In genomic region chr2:128304715-128305554, GRCh38 we compare ENCODE assay signal across 8 cellular contexts. TPM values are rescaled to one million over a fixed set of nuclear protein-coding genes. Genes with fewer than 3 reads are reported as not detected.
DNase-seq lines count a peak whose midpoint lies in the region; ATAC-seq, FAIRE-seq and TF ChIP-seq lines count a peak whose summit lies in the region.

No MANE protein-coding gene starts in this region.

- H2AFZ ChIP-seq in PC-3 (ENCODE audit: low read length) = no peak overlapping the region

- peak overlapping the region; percentile 84 for H3K9ac ChIP-seq in PC-3 (ENCODE audit: low read length)

- H3K4me2 ChIP-seq in PC-3 (ENCODE audit: low read length) = peak overlapping the region; percentile 76

- no peaks in the 10 kb centered on the region for H3K9me3 ChIP-seq in PC-3 (ENCODE audit: low read length)

- peak overlapping the region; percentile 30; the same call in 1 of the 2 replicates for H3K4me3 ChIP-seq in PC-3 (ENCODE audit: low read length)

- POLR2A ChIA-PET in PC-3 (lab: Charles Lee; ENCODE audit: unreplicated experiment) = interaction anchor here (0.6 kb wide), 2 partner anchors 86 to 284 kb away, joined by 3 to 6 read pairs; no protein-coding TSS in a partner anchor

- H3K27ac ChIP-seq in PC-3 (ENCODE audit: low read length) = peak overlapping the region; percentile 96

- CTCF ChIA-PET in PC-3 (lab: Charles Lee) = no interaction called here

- FAIRE-seq in HTR-8/SVneo (lab: Jason Lieb, UNC) = peak; percentile 92

- peak; percentile 59 for ATAC-seq in PC-3
- no peak for ATAC-seq in HG02588 (IDR thresholded peaks at IDR 0.05; ENCODE audit: unreplicated experiment)

- TF ChIP-seq CTCF in PC-3 (conservative IDR thresholded peaks at IDR 0.05; ENCODE audit: low read depth, low read length) = no peak
- no peak for TF ChIP-seq CTCF in osteocyte (IDR thresholded peaks at IDR 0.05)

- no TSS peak for BruUV-seq in PC-3 (replicated peaks; lab: Mats Ljungman, UMichigan)

- H3K36me3 Mint-ChIP-seq in osteocyte (ENCODE audit: unreplicated experiment) = no peaks in the 10 kb centered on the region

- no peaks in the 10 kb centered on the region for H3K9me3 Mint-ChIP-seq in osteocyte (ENCODE audit: unreplicated experiment)

- no peaks in the 10 kb centered on the region for H3F3A ChIP-seq in PC-3 (ENCODE audit: low read length, unreplicated experiment)

- peaks cover 86% of the 10 kb centered on the region for H3K4me1 Mint-ChIP-seq in osteocyte (ENCODE audit: unreplicated experiment)

- H3K9me2 ChIP-seq in PC-3 (replicated peaks; ENCODE audit: low read length) = no peaks in the 10 kb centered on the region

- H3K79me2 ChIP-seq in PC-3 (ENCODE audit: low read length) = peaks cover 36% of the 10 kb centered on the region

- H3K4me3 Mint-ChIP-seq in osteocyte (ENCODE audit: unreplicated experiment) = no peak overlapping the region

- no peaks in the 10 kb centered on the region for H3K27me3 Mint-ChIP-seq in osteocyte (ENCODE audit: unreplicated experiment)

- no peaks in the 10 kb centered on the region for H3K36me3 ChIP-seq in PC-3 (ENCODE audit: low read depth, low read length)

- no peaks in the 10 kb centered on the region for H3K27me3 ChIP-seq in PC-3 (ENCODE audit: low read length)

- peak overlapping the region; percentile 86 for H3K27ac Mint-ChIP-seq in osteocyte (ENCODE audit: unreplicated experiment)

- peak; percentile 87 for DNase-seq in A172 (ENCODE audit: low spot score)
- peak; percentile 87 for DNase-seq in HTR-8/SVneo (ENCODE audit: insufficient read length, low spot score)
- DNase-seq in PC-3 = peak; percentile 93
- DNase-seq in fibroblast of peridontal ligament (ENCODE audit: extremely low read depth) = peak; percentile 93
- DNase-seq in osteocyte (ENCODE audit: extremely low spot score, unreplicated experiment) = no peak
- no peak for DNase-seq in UCSD-AML1 (lab: John Stamatoyannopoulos, UW; ENCODE audit: unreplicated experiment)
- DNase-seq in cerebellum (ENCODE audit: low spot score) = no peak

- peaks cover 27% of the 10 kb centered on the region for H3K4me1 ChIP-seq in PC-3 (ENCODE audit: insufficient read depth, low read length)

- intact Hi-C loops in PC-3 (cut with micrococcal nuclease) = loop anchor here (5.0 to 10.0 kb wide), 3 partner anchors 70 to 240 kb away; no protein-coding TSS in a partner anchor

- no peaks in the 10 kb centered on the region; the same call in 1 of the 2 replicates for H4K20me1 ChIP-seq in PC-3 (ENCODE audit: low read length)

RNA-seq across cellular contexts. Expression of gene HS6ST1, which starts 13.7 kb away (rescaled TPM):
- total RNA-seq in A172 (2014; rRNA removed; shearing (Covaris generic)) = 33.7 and 45.8 TPM in 2 replicates
- 21.5 and 25.6 TPM in 2 replicates for total RNA-seq in PC-3 (2014; rRNA removed)
- total RNA-seq in osteocyte = 42.6 and 43.0 TPM in 2 replicates
- 39.7 TPM for total RNA-seq in cerebellum

Comparison
In these comparisons a context has a peak if more than half of its experiments do, and no peak if none do; other contexts are left out.
1. DNase-seq: peak in A172 (single experiment), HTR-8/SVneo (single experiment), PC-3 (single experiment) and fibroblast of peridontal ligament (single experiment); none in osteocyte (single experiment), UCSD-AML1 (single experiment) and cerebellum (single experiment).